ENCODE assay signal across 8 cellular contexts in genomic region chr16:87490799-87491521, GRCh38. TPM values are rescaled to one million over a fixed set of nuclear protein-coding genes. Genes with fewer than 3 reads are reported as not detected.
A peak's percentile ranks its signal among the peaks of the same experiment; 100 is the strongest.
DNase-seq lines count a peak whose midpoint lies in the region; ATAC-seq and TF ChIP-seq lines count a peak whose summit lies in the region.
"Not testable (repeated sequence)": the region's sequence is repeated elsewhere in the genome, so short reads cannot be mapped to it uniquely, and the experiment has no call there.

No MANE protein-coding gene starts in this region.

- not testable (repeated sequence) for H3K27me3 ChIP-seq in H7 (ENCODE audit: control insufficient read depth, insufficient read depth, low read length); right atrium auricular region; aorta (ENCODE audit: control insufficient read depth in 1 of 2, insufficient read depth in 2 of 2, low read length in 1 of 2)

- H3K4me1 Mint-ChIP-seq in nephron, result peaks cover 57% of the 10 kb centered on the region

- H3K4me3 ChIP-seq in H7 (ENCODE audit: insufficient read depth, low read depth, low read length) (peak overlapping the region; percentile 47), cardiac fibroblast (replicated peaks in 1 of 2; ENCODE audit: low read depth in 2 of 2, low read length in 2 of 2) (peak overlapping the region; percentile 46 to 53), right atrium auricular region (peak overlapping the region; percentile 50 to 59), aorta (ENCODE audit: low read length in 2 of 2) (peak overlapping the region; percentile 4 to 38)

- not testable (repeated sequence) for H3K9me3 ChIP-seq in right atrium auricular region; aorta (ENCODE audit: control insufficient read depth, low read length)

- H3K27ac Mint-ChIP-seq in nephron, result peak overlapping the region; percentile 59 to 85 (median 74)

- peak overlapping the region; percentile 86 to 89 (median 88) for H3K4me3 Mint-ChIP-seq in nephron

- WGBS in aorta, 2 donors, result 41% methylated on average over 44 to 45 of the region's 45 CpGs

- intact Hi-C loops in aorta (cut with DNase I), result loop anchor here (2.0 to 5.0 kb wide), 2 partner anchors 51 to 80 kb away; no protein-coding TSS in a partner anchor

- not testable (repeated sequence) for TF ChIP-seq CTCF in cardiac fibroblast (IDR thresholded peaks at IDR 0.05; ENCODE audit: low read depth, low read length); right atrium auricular region (IDR thresholded peaks at IDR 0.05); nephron (IDR thresholded peaks at IDR 0.05; ENCODE audit: unreplicated experiment in 3 of 3)

- H3K27me3 Mint-ChIP-seq in nephron (ENCODE audit: low read depth), result not testable (repeated sequence)

- peak overlapping the region; percentile 21 to 71 for H3K27ac ChIP-seq in right atrium auricular region
- not testable (repeated sequence) for H3K27ac ChIP-seq in aorta (ENCODE audit: low read depth in 1 of 2, low read length in 2 of 2)

- H3K9me3 Mint-ChIP-seq in nephron, result not testable (repeated sequence)

- DNase-seq in H7; right atrium auricular region (ENCODE audit: low spot score); aorta: not testable (repeated sequence)
- peak; percentile 27 for DNase-seq in SW480 (ENCODE audit: low spot score)
- DNase-seq in activated T-cell treated with anti-CD3 and anti-CD28 coated beads for 4 hours, result peak; percentile 34
- DNase-seq in cardiac fibroblast (ENCODE audit: low read depth in 2 of 2), result peak in 1 of 2 donors; percentile 41
- DNase-seq in stimulated activated CD4-positive, alpha-beta T cell treated with anti-CD3 and anti-CD28 coated beads, Interleukin-4, amount 100 ng/mL, for 1 hour, result peak; percentile 64

- not testable (repeated sequence) for H3K36me3 Mint-ChIP-seq in nephron (ENCODE audit: low read depth)

- H3K36me3 ChIP-seq in H7 (replicated peaks; ENCODE audit: control insufficient read depth, insufficient read depth, low read length); right atrium auricular region; aorta (ENCODE audit: control insufficient read depth in 1 of 2, insufficient read depth in 2 of 2, low read length in 1 of 2): not testable (repeated sequence)

- H3K4me1 ChIP-seq in right atrium auricular region, result peaks cover 0 to 64% of the 10 kb centered on the region in 2 donors
- H3K4me1 ChIP-seq in aorta (ENCODE audit: control insufficient read depth in 1 of 2, insufficient read depth in 2 of 2, low read length in 2 of 2), result not testable (repeated sequence)

- not testable (repeated sequence) for ATAC-seq in aorta (ENCODE audit: low FRiP score)

RNA-seq across cellular contexts. Expression of gene ZCCHC14, which starts 1.9 kb away (rescaled TPM):
- total RNA-seq in H7 (2014; rRNA removed; shearing (Covaris generic)), result 12.2 and 13.3 TPM in 2 replicates
- total RNA-seq in right atrium auricular region, result 10 to 100 TPM; 10.6 to 18.0 TPM
- total RNA-seq in aorta, result 10 to 100 TPM; 32.5 to 42.5 TPM
- 10 to 100 TPM in 1 of 2 donors, 1 to 10 TPM in 1; 6.6 to 23.1 TPM for polyA plus RNA-seq in aorta
